Comparison of ENCODE assay signal across 22 cellular contexts in the genomic region with DNA sequence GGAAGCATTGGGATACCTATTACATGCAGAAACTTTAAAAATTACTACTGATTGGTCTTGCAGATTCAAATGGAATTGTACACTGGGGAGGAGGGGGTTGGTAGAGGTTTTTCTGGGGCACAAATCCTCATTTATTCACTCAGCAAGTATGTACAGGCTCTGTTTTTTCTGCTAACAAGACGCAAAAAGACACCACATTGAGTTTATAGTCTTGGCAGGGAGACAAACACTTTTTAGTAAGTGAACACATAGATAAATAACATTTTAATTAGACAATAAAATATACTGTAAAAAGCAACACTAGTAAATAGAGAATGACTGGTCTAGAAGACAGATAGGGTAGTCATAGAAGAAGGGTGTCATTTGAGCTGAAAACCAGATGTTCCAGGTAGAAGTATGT. TPM values are rescaled to one million over a fixed set of nuclear protein-coding genes. Genes with fewer than 3 reads are reported as not detected.
"Had no signal": no experiment of that assay in that cellular context is flagged by ENCODE, and none has a peak within 500 bp of the region (broad histone marks: within the 10 kb centered on the region; RNA-seq: fewer than 3 reads in every experiment).

No MANE protein-coding gene starts in this region.

- DNase-seq: activated B cell treated with CpG ODN at 0.5 μM for 24 hours; activated CD4-positive, alpha-beta T cell treated with anti-CD3 and anti-CD28 coated beads, Interleukin-2, amount 50 U/mL, for 1 hour; activated CD8-positive, alpha-beta memory T cell treated with anti-CD3 and anti-CD28 coated beads, Interleukin-2, amount 50 U/mL, for 48 hours; activated CD8-positive, alpha-beta T cell treated with anti-CD3 and anti-CD28 coated beads, Interleukin-2, amount 10 ng/mL, durations not matched to agents 7 days and 5 days; activated naive CD4-positive, alpha-beta T cell treated with anti-CD3 and anti-CD28 coated beads, Interleukin-2, amount 50 U/mL, for 16 hours; activated naive CD8-positive, alpha-beta T cell treated with anti-CD3 and anti-CD28 coated beads, Interleukin-2, amount 10 ng/mL, durations not matched to agents 7 days and 5 days; activated T-cell treated with anti-CD3 and anti-CD28 coated beads, Interleukin-2, amount 50 U/mL, for 1 hour; adrenal gland; anterior cingulate cortex; central memory CD4-positive, alpha-beta T cell; MG63; NCI-H1092 treated with DMSO at 0.1 percent for 48 hours; NCI-H1436; NCI-H1694 treated with DMSO at 0.1 percent for 48 hours; NCI-H2029 treated with DMSO at 0.1 percent for 48 hours; NCI-H345; NCI-H510A; NCI-H69; SIG-M5; T-helper 17 cell; T-helper 9 cell had no signal

- H3K36me3 ChIP-seq: adrenal gland, breast epithelium, MG63 had no signal

- H3K27ac ChIP-seq: adrenal gland, breast epithelium had no signal

- H3K27me3 ChIP-seq: adrenal gland, breast epithelium, MG63 had no signal

- H3K9me3 ChIP-seq: adrenal gland, breast epithelium, MG63 had no signal

- ATAC-seq: activated CD8-positive, alpha-beta T cell treated with anti-CD3 and anti-CD28 coated beads, Interleukin-2, amount 10 ng/mL, durations not matched to agents 7 days and 5 days; T-helper 17 cell had no signal

- H3K4me3 ChIP-seq: adrenal gland, breast epithelium, MG63 had no signal

- H3K4me1 ChIP-seq: adrenal gland, breast epithelium had no signal

RNA-seq across cellular contexts. Expression of a gene that starts 23.8 kb away (rescaled TPM):
- total RNA-seq: activated CD8-positive, alpha-beta T cell treated with anti-CD3 and anti-CD28 coated beads, Interleukin-2, amount 10 ng/mL, durations not matched to agents 7 days and 5 days had no signal
